In genomic region chr12:52025301-52026172, GRCh38 we compare ENCODE assay signal across 1 cellular context.
TF ChIP-seq lines count a peak whose summit lies in the region.

No MANE protein-coding gene starts in this region.

TF ChIP-seq in GM12878, 131 proteins besides CTCF, POLR2A, EP300 and RAD21:
- no peak for TF ChIP-seq RCOR1 (conservative IDR thresholded peaks at IDR 0.05; ENCODE audit: low read depth, low read length)
- TF ChIP-seq IKZF1 (conservative IDR thresholded peaks at IDR 0.05) = peak; percentile 80
- TF ChIP-seq WRNIP1 (IDR thresholded peaks at IDR 0.05; ENCODE audit: borderline replicate concordance, low read depth, low read length) = no peak
- TF ChIP-seq TCF3 (IDR thresholded peaks at IDR 0.05; ENCODE audit: borderline replicate concordance, insufficient read depth, low read depth, low read length) = no peak
- peak; percentile 76 for TF ChIP-seq ZNF217 (IDR thresholded peaks at IDR 0.05)
- TF ChIP-seq, protein P1, sequence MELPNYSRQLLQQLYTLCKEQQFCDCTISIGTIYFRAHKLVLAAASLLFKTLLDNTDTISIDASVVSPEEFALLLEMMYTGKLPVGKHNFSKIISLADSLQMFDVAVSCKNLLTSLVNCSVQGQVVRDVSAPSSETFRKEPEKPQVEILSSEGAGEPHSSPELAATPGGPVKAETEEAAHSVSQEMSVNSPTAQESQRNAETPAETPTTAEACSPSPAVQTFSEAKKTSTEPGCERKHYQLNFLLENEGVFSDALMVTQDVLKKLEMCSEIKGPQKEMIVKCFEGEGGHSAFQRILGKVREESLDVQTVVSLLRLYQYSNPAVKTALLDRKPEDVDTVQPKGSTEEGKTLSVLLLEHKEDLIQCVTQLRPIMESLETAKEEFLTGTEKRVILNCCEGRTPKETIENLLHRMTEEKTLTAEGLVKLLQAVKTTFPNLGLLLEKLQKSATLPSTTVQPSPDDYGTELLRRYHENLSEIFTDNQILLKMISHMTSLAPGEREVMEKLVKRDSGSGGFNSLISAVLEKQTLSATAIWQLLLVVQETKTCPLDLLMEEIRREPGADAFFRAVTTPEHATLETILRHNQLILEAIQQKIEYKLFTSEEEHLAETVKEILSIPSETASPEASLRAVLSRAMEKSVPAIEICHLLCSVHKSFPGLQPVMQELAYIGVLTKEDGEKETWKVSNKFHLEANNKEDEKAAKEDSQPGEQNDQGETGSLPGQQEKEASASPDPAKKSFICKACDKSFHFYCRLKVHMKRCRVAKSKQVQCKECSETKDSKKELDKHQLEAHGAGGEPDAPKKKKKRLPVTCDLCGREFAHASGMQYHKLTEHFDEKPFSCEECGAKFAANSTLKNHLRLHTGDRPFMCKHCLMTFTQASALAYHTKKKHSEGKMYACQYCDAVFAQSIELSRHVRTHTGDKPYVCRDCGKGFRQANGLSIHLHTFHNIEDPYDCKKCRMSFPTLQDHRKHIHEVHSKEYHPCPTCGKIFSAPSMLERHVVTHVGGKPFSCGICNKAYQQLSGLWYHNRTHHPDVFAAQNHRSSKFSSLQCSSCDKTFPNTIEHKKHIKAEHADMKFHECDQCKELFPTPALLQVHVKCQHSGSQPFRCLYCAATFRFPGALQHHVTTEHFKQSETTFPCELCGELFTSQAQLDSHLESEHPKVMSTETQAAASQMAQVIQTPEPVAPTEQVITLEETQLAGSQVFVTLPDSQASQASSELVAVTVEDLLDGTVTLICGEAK (IDR thresholded peaks at IDR 0.05; ENCODE audit: borderline replicate concordance) = no peak
- peak; percentile 21 for TF ChIP-seq YY1 (IDR thresholded peaks at IDR 0.05; ENCODE audit: low read depth, low read length)
- TF ChIP-seq MLLT1 (IDR thresholded peaks at IDR 0.05) = peak; percentile 74; the same call in 1 of the 2 replicates
- 0 out of 2 replicates have a peak, but pooled peaks have one; percentile 24 for TF ChIP-seq TCF12 (IDR thresholded peaks at IDR 0.05; ENCODE audit: low read depth, low read length)
- TF ChIP-seq SUPT20H (IDR thresholded peaks at IDR 0.05; ENCODE audit: borderline replicate concordance, control insufficient read depth, low read depth, low read length) = no peak
- TF ChIP-seq SPI1 (IDR thresholded peaks at IDR 0.05; ENCODE audit: borderline replicate concordance, insufficient read depth, low read depth, low read length) = peak; percentile 22; the same call in 1 of the 2 replicates
- TF ChIP-seq, protein P2, sequence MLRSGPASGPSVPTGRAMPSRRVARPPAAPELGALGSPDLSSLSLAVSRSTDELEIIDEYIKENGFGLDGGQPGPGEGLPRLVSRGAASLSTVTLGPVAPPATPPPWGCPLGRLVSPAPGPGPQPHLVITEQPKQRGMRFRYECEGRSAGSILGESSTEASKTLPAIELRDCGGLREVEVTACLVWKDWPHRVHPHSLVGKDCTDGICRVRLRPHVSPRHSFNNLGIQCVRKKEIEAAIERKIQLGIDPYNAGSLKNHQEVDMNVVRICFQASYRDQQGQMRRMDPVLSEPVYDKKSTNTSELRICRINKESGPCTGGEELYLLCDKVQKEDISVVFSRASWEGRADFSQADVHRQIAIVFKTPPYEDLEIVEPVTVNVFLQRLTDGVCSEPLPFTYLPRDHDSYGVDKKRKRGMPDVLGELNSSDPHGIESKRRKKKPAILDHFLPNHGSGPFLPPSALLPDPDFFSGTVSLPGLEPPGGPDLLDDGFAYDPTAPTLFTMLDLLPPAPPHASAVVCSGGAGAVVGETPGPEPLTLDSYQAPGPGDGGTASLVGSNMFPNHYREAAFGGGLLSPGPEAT (IDR thresholded peaks at IDR 0.05; ENCODE audit: low read depth) = peak; percentile 64
- TF ChIP-seq LARP7 (IDR thresholded peaks at IDR 0.05) = peak; percentile 48
- peak; percentile 70 to 87 for TF ChIP-seq IKZF2 (IDR thresholded peaks at IDR 0.05)
- no peak for TF ChIP-seq CHD4 (IDR thresholded peaks at IDR 0.05)
- TF ChIP-seq RUNX3 (IDR thresholded peaks at IDR 0.05; ENCODE audit: low read length) = no peak
- peak; percentile 18; the same call in 1 of the 2 replicates for TF ChIP-seq MTA2 (IDR thresholded peaks at IDR 0.05; ENCODE audit: low read depth)
- TF ChIP-seq RELA (IDR thresholded peaks at IDR 0.05; ENCODE audit: borderline replicate concordance, partially characterized antibody) = peak; percentile 33
- peak in 1 of 2 experiments; percentile 23; a peak in 1 of 4 replicates for TF ChIP-seq BHLHE40 (IDR thresholded peaks at IDR 0.05; ENCODE audit: borderline replicate concordance in 1 of 2, low read depth in 2 of 2, low read length in 1 of 2)
- no peak for TF ChIP-seq CBX3 (IDR thresholded peaks at IDR 0.05; ENCODE audit: borderline replicate concordance, low read depth)
- peak; percentile 22; the same call in 1 of the 2 replicates for TF ChIP-seq ZNF207 (IDR thresholded peaks at IDR 0.05; ENCODE audit: borderline replicate concordance)
- no peak for TF ChIP-seq GATAD2B (conservative IDR thresholded peaks at IDR 0.05; ENCODE audit: low read depth)
- TF ChIP-seq FOXK2 (IDR thresholded peaks at IDR 0.05) = peak; percentile 41; the same call in 1 of the 2 replicates
- TF ChIP-seq SKIL (IDR thresholded peaks at IDR 0.05; ENCODE audit: low read depth, poor library complexity, severe bottlenecking) = peak; percentile 66
- TF ChIP-seq EGR1 (IDR thresholded peaks at IDR 0.05; ENCODE audit: borderline replicate concordance in 1 of 2, low read depth in 2 of 2, low read length in 2 of 2) = no peak
- no peak for TF ChIP-seq ZNF622 (IDR thresholded peaks at IDR 0.05)
- TF ChIP-seq SMC3 (IDR thresholded peaks at IDR 0.05; ENCODE audit: borderline replicate concordance, low read length) = peak; percentile 82
- peak; percentile 89; the same call in 1 of the 2 replicates for TF ChIP-seq NBN (IDR thresholded peaks at IDR 0.05)
- peak; percentile 57; the same call in 1 of the 2 replicates for TF ChIP-seq STAT1 (conservative IDR thresholded peaks at IDR 0.05)
- TF ChIP-seq HDGF (IDR thresholded peaks at IDR 0.05) = peak; percentile 76; the same call in 1 of the 2 replicates
- TF ChIP-seq JUNB (IDR thresholded peaks at IDR 0.05) = no peak
- TF ChIP-seq ZBTB33 (IDR thresholded peaks at IDR 0.05) = no peak
- peak; percentile 37; the same call in 1 of the 2 replicates for TF ChIP-seq SMARCA5 (IDR thresholded peaks at IDR 0.05)
- peak; percentile 64; the same call in 1 of the 2 replicates for TF ChIP-seq EED (IDR thresholded peaks at IDR 0.05; ENCODE audit: low read depth)
